8 cellular contexts compared by ENCODE assay signal in the genomic region with DNA sequence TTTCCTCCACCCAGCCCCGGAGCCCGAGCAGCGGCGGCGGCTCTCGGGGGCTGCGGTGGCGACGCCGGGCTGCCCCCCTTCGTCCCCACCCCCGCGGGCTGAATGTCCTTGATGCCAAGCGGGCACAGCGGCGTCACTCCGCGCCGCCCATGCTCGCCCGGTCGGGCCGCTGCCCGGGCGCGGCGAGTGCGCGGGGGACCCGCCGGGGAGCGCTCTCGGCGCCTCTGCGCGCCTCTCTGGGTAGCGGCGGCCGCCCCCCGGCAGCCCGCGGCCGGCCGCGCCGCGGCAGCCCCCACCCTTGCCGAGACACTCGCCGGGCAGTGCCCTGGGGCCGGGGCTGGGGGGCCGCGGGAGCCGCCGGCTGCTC. TPM values are rescaled to one million over a fixed set of nuclear protein-coding genes. Genes with fewer than 3 reads are reported as not detected.
DNase-seq lines count a peak whose midpoint lies in the region; ATAC-seq and TF ChIP-seq lines count a peak whose summit lies in the region.

No MANE protein-coding gene starts in this region.

- H3K4me3 ChIP-seq in adipocyte (ENCODE audit: low read length) (peak overlapping the region; percentile 86), iPS-15b (ENCODE audit: low read depth, low read length) (peak overlapping the region; percentile 55), skeletal muscle satellite cell (ENCODE audit: low read length) (peak overlapping the region; percentile 55)

- peaks cover 39% of the 10 kb centered on the region for H3K4me1 ChIP-seq in adipocyte (ENCODE audit: control insufficient read depth, insufficient read depth, low read length)
- H3K4me1 ChIP-seq in iPS-15b (ENCODE audit: control insufficient read depth, insufficient read depth, low read length), result peaks cover 26% of the 10 kb centered on the region
- H3K4me1 ChIP-seq in skeletal muscle satellite cell (ENCODE audit: control insufficient read depth, insufficient read depth, low read length), result peaks cover 8% of the 10 kb centered on the region

- H3K36me3 ChIP-seq in adipocyte (ENCODE audit: control insufficient read depth, insufficient read depth, low read length, severe bottlenecking), result peaks cover 13% of the 10 kb centered on the region
- H3K36me3 ChIP-seq in iPS-15b (ENCODE audit: control insufficient read depth, insufficient read depth, low read length), result no peaks in the 10 kb centered on the region
- no peaks in the 10 kb centered on the region for H3K36me3 ChIP-seq in skeletal muscle satellite cell (ENCODE audit: insufficient read depth, low read length)

- TF ChIP-seq CTCF in GM13976 (IDR thresholded peaks at IDR 0.05; ENCODE audit: borderline replicate concordance, control extremely low read depth, extremely low read depth, insufficient read depth, missing control alignments), result no peak

- in situ Hi-C loops in GM13976 (cut with MboI; ENCODE audit: low sequenced_read_pairs, unreplicated experiment), result no loop called here

- ATAC-seq in GM19463 (IDR thresholded peaks at IDR 0.05; ENCODE audit: unreplicated experiment) (no peak), GM19035 (IDR thresholded peaks at IDR 0.05; ENCODE audit: unreplicated experiment) (no peak), HG03342 (IDR thresholded peaks at IDR 0.05; ENCODE audit: unreplicated experiment) (no peak)

- DNase-seq in GM13976 (ENCODE audit: low spot score), result peak; percentile 21
- peak; percentile 24 for DNase-seq in adipocyte (ENCODE audit: low read depth)
- DNase-seq in epidermal melanocyte (ENCODE audit: insufficient read length, low spot score), result no peak

- H3K27me3 ChIP-seq in adipocyte (replicated peaks; ENCODE audit: control insufficient read depth, insufficient read depth, low read length) (no peaks in the 10 kb centered on the region), iPS-15b (ENCODE audit: control insufficient read depth, insufficient read depth, low read length) (peaks cover 82% of the 10 kb centered on the region), skeletal muscle satellite cell (ENCODE audit: control insufficient read depth, insufficient read depth, low read length) (peaks cover 77% of the 10 kb centered on the region)

- peak overlapping the region; percentile 86 for H3K9ac ChIP-seq in adipocyte (ENCODE audit: low read length)
- no peak overlapping the region for H3K9ac ChIP-seq in iPS-15b (ENCODE audit: low read depth, low read length)
- H3K9ac ChIP-seq in skeletal muscle satellite cell (ENCODE audit: low read depth, low read length), result no peak overlapping the region

- H3K4me2 ChIP-seq in skeletal muscle satellite cell (ENCODE audit: low read length), result peak overlapping the region; percentile 77

- H3K9me3 ChIP-seq in adipocyte (ENCODE audit: control insufficient read depth, low read length) (no peaks in the 10 kb centered on the region), iPS-15b (ENCODE audit: control insufficient read depth, insufficient read depth, low read length) (no peaks in the 10 kb centered on the region), skeletal muscle satellite cell (replicated peaks; ENCODE audit: low read length) (no peaks in the 10 kb centered on the region)

RNA-seq across cellular contexts. Expression of a gene that starts 0.4 kb away (rescaled TPM):
- total RNA-seq in skeletal muscle satellite cell (2012; rRNA removed), result under 0.01 TPM in 2 replicates
